In genomic region chrX:45842207-45842900, GRCh38 we compare ENCODE assay signal across 14 cellular contexts.
DNase-seq lines count a peak whose midpoint lies in the region; ATAC-seq and TF ChIP-seq lines count a peak whose summit lies in the region.
"Had no signal": no experiment of that assay in that cellular context is flagged by ENCODE, and none has a peak within 500 bp of the region (broad histone marks: within the 10 kb centered on the region; RNA-seq: fewer than 3 reads in every experiment).

No MANE protein-coding gene starts in this region.

- H3K36me3 Mint-ChIP-seq in MCF 10A (ENCODE audit: insufficient read depth, unreplicated experiment) (peaks cover 55% of the 10 kb centered on the region), T-cell (peaks cover 4% of the 10 kb centered on the region), chondrocyte (ENCODE audit: low read depth) (no peaks in the 10 kb centered on the region)

- BruUV-seq in mammary epithelial cell (replicated peaks; lab: Mats Ljungman, UMichigan) (no TSS peak), MCF 10A (replicated peaks; lab: Mats Ljungman, UMichigan) (no TSS peak)

- in situ Hi-C loops in mammary epithelial cell (cut with MboI; ENCODE audit: low sequenced_read_pairs in 2 of 2): loop anchor here (25.0 kb wide), 2 partner anchors 420 to 520 kb away; no protein-coding TSS in a partner anchor

- H3K9me3 ChIP-seq in mammary epithelial cell (replicated peaks; ENCODE audit: insufficient read depth, low read length): no peaks in the 10 kb centered on the region
- H3K9me3 ChIP-seq: BE2C, gastrocnemius medialis had no signal

- H3K4me3 Mint-ChIP-seq in MCF 10A (ENCODE audit: unreplicated experiment) (no peak overlapping the region), T-cell (no peak overlapping the region), chondrocyte (ENCODE audit: unreplicated experiment) (no peak overlapping the region)
- H3K4me3 Mint-ChIP-seq: naive thymus-derived CD8-positive, alpha-beta T cell had no signal

- no peak overlapping the region for H2AFZ ChIP-seq in mammary epithelial cell (ENCODE audit: low read depth, low read length)

- H3K9me3 Mint-ChIP-seq in MCF 10A (ENCODE audit: unreplicated experiment) (no peaks in the 10 kb centered on the region), T-cell (no peaks in the 10 kb centered on the region), chondrocyte (ENCODE audit: low read depth) (peaks cover 11% of the 10 kb centered on the region)
- H3K9me3 Mint-ChIP-seq: naive thymus-derived CD8-positive, alpha-beta T cell had no signal

- no peaks in the 10 kb centered on the region for H3K27me3 ChIP-seq in mammary epithelial cell (ENCODE audit: insufficient read depth, low read length)
- H3K27me3 ChIP-seq: BE2C, gastrocnemius medialis had no signal

- peaks cover 20% of the 10 kb centered on the region for H3K27me3 Mint-ChIP-seq in MCF 10A (ENCODE audit: insufficient read depth, unreplicated experiment)
- no peaks in the 10 kb centered on the region for H3K27me3 Mint-ChIP-seq in T-cell
- no peaks in the 10 kb centered on the region for H3K27me3 Mint-ChIP-seq in chondrocyte (ENCODE audit: low read depth)
- H3K27me3 Mint-ChIP-seq: naive thymus-derived CD8-positive, alpha-beta T cell had no signal

- H3K4me1 Mint-ChIP-seq in MCF 10A (ENCODE audit: insufficient read depth, unreplicated experiment): peaks cover 14% of the 10 kb centered on the region
- H3K4me1 Mint-ChIP-seq in T-cell: peaks cover 7 to 22% (median 8%) of the 10 kb centered on the region in 3 donors
- peaks cover 28% of the 10 kb centered on the region for H3K4me1 Mint-ChIP-seq in chondrocyte (ENCODE audit: low read depth)

- peak overlapping the region; percentile 45 for H3K4me2 ChIP-seq in mammary epithelial cell (ENCODE audit: insufficient read depth, low read depth, low read length)

- no peak overlapping the region for H3K4me3 ChIP-seq in mammary epithelial cell (replicated peaks in 1 of 3; ENCODE audit: insufficient read depth in 1 of 3, low read depth in 2 of 3, low read length in 3 of 3)
- H3K4me3 ChIP-seq: gastrocnemius medialis had no signal

- peaks cover 34% of the 10 kb centered on the region for H3K4me1 ChIP-seq in mammary epithelial cell (ENCODE audit: insufficient read depth, low read length)
- H3K4me1 ChIP-seq: BE2C, gastrocnemius medialis had no signal

- peaks cover 94% of the 10 kb centered on the region for H3K79me2 ChIP-seq in mammary epithelial cell (ENCODE audit: insufficient read depth, low read length)

- H3K27ac Mint-ChIP-seq in MCF 10A (ENCODE audit: low read depth, unreplicated experiment) (no peak overlapping the region), T-cell (peak overlapping the region; percentile 13 to 80), chondrocyte (ENCODE audit: unreplicated experiment) (peak overlapping the region; percentile 25)

- POLR2A ChIA-PET in MCF 10A (lab: Yijun Ruan, JAX) (interaction anchor here (0.5 to 2.5 kb wide), 8 partner anchors 9 to 499 kb away, joined by 3 to 13 read pairs (median 4); no protein-coding TSS in a partner anchor), T-cell (lab: Charles Lee) (interaction anchor here in 1 of 2 donors (0.6 kb wide), 1 partner anchor 68 kb away, joined by 3 read pairs; no protein-coding TSS in a partner anchor)

- intact Hi-C loops in mammary epithelial cell (cut with micrococcal nuclease) (loop anchor here (2.0 to 5.0 kb wide), 2 partner anchors 85 to 520 kb away; no protein-coding TSS in a partner anchor), MCF 10A (cut with micrococcal nuclease) (no loop called here)

- dilution Hi-C loops in mammary epithelial cell (cut with HindIII; ENCODE audit: low sequenced_read_pairs): no loop called here

- CTCF ChIA-PET in mammary epithelial cell (lab: Charles Lee; ENCODE audit: low non-redundant PET) (interaction anchor here (0.7 kb wide), 1 partner anchor 521 kb away, joined by 5 read pairs; no protein-coding TSS in a partner anchor), MCF 10A (lab: Yijun Ruan, JAX) (interaction anchor here (0.6 to 3.3 kb wide), 5 partner anchors 39 to 534 kb away, joined by 3 to 18 read pairs (median 3); no protein-coding TSS in a partner anchor), T-cell (lab: Charles Lee) (interaction anchor here (0.5 to 1.7 kb wide), 5 partner anchors 9 to 144 kb away, joined by 3 to 5 read pairs (median 3); no protein-coding TSS in a partner anchor)

- H3K36me3 ChIP-seq in mammary epithelial cell (ENCODE audit: insufficient read depth, low read length): peaks cover 19% of the 10 kb centered on the region
- H3K36me3 ChIP-seq: BE2C, gastrocnemius medialis had no signal

- TF ChIP-seq CTCF in mammary epithelial cell (conservative IDR thresholded peaks at IDR 0.05 in 1 of 2, IDR thresholded peaks at IDR 0.05 in 1 of 2; ENCODE audit: extremely low read depth in 1 of 2, insufficient read depth in 1 of 2, low read depth in 1 of 2, low read length in 2 of 2) (no peak), MCF 10A (IDR thresholded peaks at IDR 0.05; ENCODE audit: unreplicated experiment) (no peak), chondrocyte (IDR thresholded peaks at IDR 0.05) (no peak)

- H3K27ac ChIP-seq in mammary epithelial cell (ENCODE audit: insufficient read depth, low read depth, low read length): no peak overlapping the region
- H3K27ac ChIP-seq: gastrocnemius medialis had no signal

- H4K20me1 ChIP-seq in mammary epithelial cell (ENCODE audit: insufficient read depth, low read length): peaks cover 7% of the 10 kb centered on the region

- no peak for ATAC-seq in T-cell (replicated peaks in 1 of 4)
- ATAC-seq: gastrocnemius medialis; naive thymus-derived CD8-positive, alpha-beta T cell had no signal

- WGBS in mammary epithelial cell (ENCODE audit: low coverage, missing lambda C conversion rate): 56% methylated on average over 2 of the region's 2 CpGs

- no peak for DNase-seq in mammary epithelial cell
- DNase-seq in MCF 10A (ENCODE audit: unreplicated experiment): no peak
- DNase-seq in T-cell: no peak
- DNase-seq in chondrocyte (ENCODE audit: low spot score): no peak
- no peak for DNase-seq in SW 1271 (lab: John Stamatoyannopoulos, UW)
- DNase-seq in RPMI8226: no peak
- no peak for DNase-seq in SHP77 (lab: John Stamatoyannopoulos, UW)
- DNase-seq: BE2C; cerebellar nuclear complex; gastrocnemius medialis; naive thymus-derived CD8-positive, alpha-beta T cell; NCI-H1092; NK-92 treated with Interleukin-12 subunit alpha and Interleukin-12 subunit beta, amount 100 ng/mL, for 24 hours; SIG-M5 had no signal

- H3K9ac ChIP-seq in mammary epithelial cell (ENCODE audit: insufficient read depth, low read length): no peak overlapping the region
